ENCODE assay signal across 28 cellular contexts in genomic region chr7:118158766-118159165, GRCh38.
DNase-seq lines count a peak whose midpoint lies in the region; TF ChIP-seq lines count a peak whose summit lies in the region.
"Had no signal": no experiment of that assay in that cellular context is flagged by ENCODE, and none has a peak within 500 bp of the region (broad histone marks: within the 10 kb centered on the region; RNA-seq: fewer than 3 reads in every experiment).

No MANE protein-coding gene starts in this region.

- DNase-seq in DMS79 treated with DMSO at 0.1 percent for 48 hours (lab: John Stamatoyannopoulos, UW): peak; percentile 17
- no peak for DNase-seq in DMS79 (lab: John Stamatoyannopoulos, UW)
- DNase-seq in ACHN: peak; percentile 22
- DNase-seq in OCI-M1 (lab: John Stamatoyannopoulos, UW): peak; percentile 40
- DNase-seq in fibroblast of pulmonary artery (ENCODE audit: low read depth): peak; percentile 2
- no peak for DNase-seq in T-helper 9 cell
- DNase-seq in putamen (ENCODE audit: low spot score): no peak
- no peak for DNase-seq in stimulated activated CD4-positive, alpha-beta T cell treated with anti-CD3 and anti-CD28 coated beads, Interleukin-4, amount 100 ng/mL, for 1 hour
- DNase-seq: activated CD4-positive, alpha-beta T cell treated with anti-CD3 and anti-CD28 coated beads for 36 hours; activated CD8-positive, alpha-beta T cell treated with anti-CD3 and anti-CD28 coated beads, Interleukin-2, amount 10 ng/mL, durations not matched to agents 7 days and 5 days; BE2C; CD8-positive, alpha-beta memory T cell; central memory CD4-positive, alpha-beta T cell; DND-41; esophagus squamous epithelium; hippocampal formation; Kasumi-1; left lung; NCI-H1048; NCI-H2029 treated with DMSO at 0.1 percent for 48 hours; NCI-H446; nucleus accumbens; SHP77 treated with DMSO at 0.1 percent for 48 hours; stimulated activated naive CD8-positive, alpha-beta T cell treated with anti-CD3 and anti-CD28 coated beads, Interleukin-15, amount 100 ng/mL, for 72 hours had no signal

- in situ Hi-C loops in ACHN (cut with HindIII; ENCODE audit: low pct_ligation_motif_present, low pct_unique_long_range_greater_than_20kb, low sequenced_read_pairs): no loop called here

- no peak for TF ChIP-seq CTCF in fibroblast of pulmonary artery (IDR thresholded peaks at IDR 0.05; ENCODE audit: low read length, missing control alignments)

- no peak overlapping the region for H3K4me3 ChIP-seq in fibroblast of pulmonary artery (replicated peaks; ENCODE audit: low read depth, low read length)
- H3K4me3 ChIP-seq: ascending aorta, esophagus squamous epithelium, gastroesophageal sphincter, left lung, prostate gland, vagina had no signal

Comparison
In these comparisons a context has a peak if more than half of its experiments do, and no peak if none do; other contexts are left out.
1. DNase-seq: peak in DMS79 treated with DMSO at 0.1 percent for 48 hours (single experiment), ACHN (single experiment), OCI-M1 (single experiment) and fibroblast of pulmonary artery (single experiment); none in DMS79 (single experiment), T-helper 9 cell (single experiment), putamen (single experiment) and stimulated activated CD4-positive, alpha-beta T cell treated with anti-CD3 and anti-CD28 coated beads, Interleukin-4, amount 100 ng/mL, for 1 hour (single experiment).